ENCODE assay signal across 8 cellular contexts in genomic region chr10:48289652-48290238, GRCh38. TPM values are rescaled to one million over a fixed set of nuclear protein-coding genes. Genes with fewer than 3 reads are reported as not detected.
DNase-seq lines count a peak whose midpoint lies in the region; ATAC-seq, FAIRE-seq and TF ChIP-seq lines count a peak whose summit lies in the region.

No MANE protein-coding gene starts in this region.

- H3K4me2 ChIP-seq in keratinocyte (ENCODE audit: control insufficient read depth, extremely low read depth, insufficient read depth, low read depth, low read length) = no peak overlapping the region

- H3K36me3 Mint-ChIP-seq in T-cell = no peaks in the 10 kb centered on the region
- no peaks in the 10 kb centered on the region for H3K36me3 Mint-ChIP-seq in MCF 10A (ENCODE audit: insufficient read depth, unreplicated experiment)

- no peaks in the 10 kb centered on the region for H3K9me1 ChIP-seq in keratinocyte (ENCODE audit: control insufficient read depth, extremely low read depth, insufficient read depth, low read length)

- intact Hi-C loops in MCF 10A (cut with micrococcal nuclease) = loop anchor here (1.0 kb wide), 1 partner anchor 74 kb away; no protein-coding TSS in a partner anchor

- no peaks in the 10 kb centered on the region for H3K36me3 ChIP-seq in keratinocyte (ENCODE audit: control insufficient read depth in 2 of 2, extremely low read depth in 1 of 2, insufficient read depth in 2 of 2, low read length in 2 of 2)

- H2AFZ ChIP-seq in keratinocyte (ENCODE audit: control insufficient read depth, low read length) = no peak overlapping the region

- H4K20me1 ChIP-seq in keratinocyte (ENCODE audit: control insufficient read depth, extremely low read depth, insufficient read depth, low read length) = no peaks in the 10 kb centered on the region

- H3K27me3 ChIP-seq in keratinocyte (ENCODE audit: control insufficient read depth, extremely low read depth, insufficient read depth, low read length) = peaks cover 15% of the 10 kb centered on the region

- DNase-seq in C1 segment of cervical spinal cord (lab: John Stamatoyannopoulos, UW) (peak in 12 of 14 donors; percentile 12 to 65 (median 29)), HuH-7 (ENCODE audit: low spot score) (peak; percentile 34), T-cell (peak in 24 of 34 experiments; percentile 9 to 43 (median 26)), MCF 10A (ENCODE audit: unreplicated experiment) (peak; percentile 58), keratinocyte (ENCODE audit: low read depth, low spot score) (peak; percentile 41)
- DNase-seq in stimulated activated CD4-positive, alpha-beta T cell treated with anti-CD3 and anti-CD28 coated beads, Interleukin-4, amount 100 ng/mL, for 48 hours (ENCODE audit: low read depth in 2 of 2) = peak; percentile 27 to 30

- no peaks in the 10 kb centered on the region for H3K9me3 ChIP-seq in keratinocyte (ENCODE audit: control insufficient read depth, low read depth, low read length)

- no peak for FAIRE-seq in keratinocyte (lab: Jason Lieb, UNC)

- H3K4me3 ChIP-seq in keratinocyte (ENCODE audit: control insufficient read depth in 2 of 3, extremely low read depth in 1 of 3, insufficient read depth in 2 of 3, low read depth in 1 of 3, low read length in 3 of 3) = no peak overlapping the region

- H3K4me1 ChIP-seq in keratinocyte (ENCODE audit: control insufficient read depth, extremely low read depth, insufficient read depth, low read length) = peaks cover 3% of the 10 kb centered on the region

- no peak overlapping the region for H3K27ac ChIP-seq in keratinocyte (ENCODE audit: control insufficient read depth, insufficient read depth, low read length)

- H3K27me3 Mint-ChIP-seq in T-cell (peaks cover 12 to 19% of the 10 kb centered on the region in 2 donors), MCF 10A (ENCODE audit: insufficient read depth, unreplicated experiment) (peaks cover 22% of the 10 kb centered on the region)

- TF ChIP-seq CTCF in MCF 10A (IDR thresholded peaks at IDR 0.05; ENCODE audit: unreplicated experiment) = peak; percentile 71
- peak; percentile 86 to 94 (median 87) for TF ChIP-seq CTCF in keratinocyte (optimal IDR thresholded peaks at IDR 0.05 in 1 of 3, IDR thresholded peaks at IDR 0.05 in 1 of 3, conservative IDR thresholded peaks at IDR 0.05 in 1 of 3; ENCODE audit: extremely low read depth in 1 of 3, insufficient read depth in 2 of 3, low read length in 3 of 3)

- dilution Hi-C loops in keratinocyte (cut with MboI; ENCODE audit: extremely low pct_ligation_motif_present, low sequenced_read_pairs) = no loop called here

- POLR2A ChIA-PET in T-cell (lab: Charles Lee) = no interaction called here
- POLR2A ChIA-PET in MCF 10A (lab: Yijun Ruan, JAX) = no interaction called here

- H3K4me1 Mint-ChIP-seq in T-cell = peaks cover 7 to 16% (median 8%) of the 10 kb centered on the region in 3 donors
- H3K4me1 Mint-ChIP-seq in MCF 10A (ENCODE audit: insufficient read depth, unreplicated experiment) = no peaks in the 10 kb centered on the region

- no TSS peak for BruUV-seq in MCF 10A (replicated peaks; lab: Mats Ljungman, UMichigan)

- no peak overlapping the region for H3K27ac Mint-ChIP-seq in T-cell
- no peak overlapping the region for H3K27ac Mint-ChIP-seq in MCF 10A (ENCODE audit: low read depth, unreplicated experiment)

- H3K4me3 Mint-ChIP-seq in T-cell = no peak overlapping the region
- no peak overlapping the region for H3K4me3 Mint-ChIP-seq in MCF 10A (ENCODE audit: unreplicated experiment)

- CTCF ChIA-PET in T-cell (lab: Charles Lee) (no interaction called here), MCF 10A (lab: Yijun Ruan, JAX) (interaction anchor here (0.6 to 2.2 kb wide), 14 partner anchors 9 to 1542 kb away, joined by 3 to 10 read pairs (median 3); no protein-coding TSS in a partner anchor)

- ATAC-seq in GM18868 (IDR thresholded peaks at IDR 0.05; ENCODE audit: unreplicated experiment) (peak; percentile 29), T-cell (replicated peaks in 1 of 4) (peak; percentile 54 to 61 (median 58)), GM18511 (IDR thresholded peaks at IDR 0.05; ENCODE audit: unreplicated experiment) (no peak)

- no peaks in the 10 kb centered on the region for H3K79me2 ChIP-seq in keratinocyte (ENCODE audit: control insufficient read depth, insufficient read depth, low read length)

- H3K9me3 Mint-ChIP-seq in T-cell = peaks cover 0 to 4% (median 2%) of the 10 kb centered on the region in 3 donors
- H3K9me3 Mint-ChIP-seq in MCF 10A (ENCODE audit: unreplicated experiment) = no peaks in the 10 kb centered on the region

- H3K9ac ChIP-seq in keratinocyte (ENCODE audit: control insufficient read depth, extremely low read depth, insufficient read depth, low read length) = no peak overlapping the region

RNA-seq across cellular contexts. Expression of gene FRMPD2, which starts 15.2 kb away (rescaled TPM):
- under 1 TPM in 1 of 5 donors, not detected in 4; 0.43 TPM for total RNA-seq in T-cell
- 0.98 and 1.3 TPM in 2 replicates for total RNA-seq in MCF 10A (2022)
- not detected in 3 replicates for polyA plus RNA-seq in keratinocyte
- not detected for polyA plus RNA-seq in keratinocyte (2011; ENCODE audit: low read depth)
- polyA plus RNA-seq in keratinocyte (2011; cell fraction: cytosol; rRNA removed) = not detected in 2 replicates
- not detected in 2 replicates for polyA plus RNA-seq in keratinocyte (2011; cell fraction: nucleus; rRNA removed)
- polyA plus RNA-seq in keratinocyte (2012; ENCODE audit: low replicate concordance) = not detected in 2 replicates
- polyA minus RNA-seq in keratinocyte = not detected in 3 replicates
- polyA minus RNA-seq in keratinocyte (2011; cell fraction: cytosol; rRNA and poly(A)+ RNA removed) = not detected
- polyA minus RNA-seq in keratinocyte (2011; cell fraction: nucleus; rRNA and poly(A)+ RNA removed) = not detected in 2 replicates

RNA-seq across cellular contexts. Expression of gene MAPK8, which starts 16.7 kb away (rescaled TPM):
- 10 to 100 TPM; 35.7 to 49.7 (median 42.4) TPM for total RNA-seq in T-cell
- 48.9 and 52.9 TPM in 2 replicates for total RNA-seq in MCF 10A (2022)
- 25.4 to 39.8 TPM (median 26.2 TPM) in 3 replicates for polyA plus RNA-seq in keratinocyte
- 29.6 TPM for polyA plus RNA-seq in keratinocyte (2011; ENCODE audit: low read depth)
- 20.8 and 42.1 TPM in 2 replicates for polyA plus RNA-seq in keratinocyte (2011; cell fraction: cytosol; rRNA removed)
- polyA plus RNA-seq in keratinocyte (2011; cell fraction: nucleus; rRNA removed) = 32.6 and 38.8 TPM in 2 replicates
- 18.2 and 21.2 TPM in 2 replicates for polyA plus RNA-seq in keratinocyte (2012; ENCODE audit: low replicate concordance)
- 7.4 to 33.1 TPM (median 14.4 TPM) in 3 replicates for polyA minus RNA-seq in keratinocyte
- polyA minus RNA-seq in keratinocyte (2011; cell fraction: cytosol; rRNA and poly(A)+ RNA removed) = 31.1 TPM
- polyA minus RNA-seq in keratinocyte (2011; cell fraction: nucleus; rRNA and poly(A)+ RNA removed) = 17.5 and 42.9 TPM in 2 replicates
